In genomic region chr2:177784449-177784845, GRCh38 we compare ENCODE assay signal across 8 cellular contexts.
DNase-seq lines count a peak whose midpoint lies in the region; ATAC-seq, FAIRE-seq and TF ChIP-seq lines count a peak whose summit lies in the region.

No MANE protein-coding gene starts in this region.

- H3K27me3 ChIP-seq in suprapubic skin = no peaks in the 10 kb centered on the region

- no peaks in the 10 kb centered on the region for H3K36me3 Mint-ChIP-seq in activated T-cell treated with anti-CD3 and anti-CD28 coated beads, Interleukin-2, amount 50 U/mL, for 4 hours (ENCODE audit: insufficient read depth)

- intact Hi-C loops in posterior cingulate gyrus (cut with DNase I) = no loop called here

- no peak for DNase-seq in activated T-cell treated with anti-CD3 and anti-CD28 coated beads, Interleukin-2, amount 50 U/mL, for 4 hours
- no peak for DNase-seq in activated T-cell treated with anti-CD3 and anti-CD28 coated beads for 4 hours
- peak; percentile 16 for DNase-seq in NB4 (ENCODE audit: low read depth)
- DNase-seq in fibroblast of villous mesenchyme (ENCODE audit: low read depth) = peak; percentile 70
- DNase-seq in suprapubic skin (ENCODE audit: low spot score in 2 of 2) = no peak
- no peak for DNase-seq in posterior cingulate gyrus
- no peak for DNase-seq in D721Med (ENCODE audit: insufficient read length, low spot score)
- DNase-seq in NCI-H1930 (lab: John Stamatoyannopoulos, UW) = no peak

- peak; percentile 41 to 71 for ATAC-seq in activated T-cell treated with anti-CD3 and anti-CD28 coated beads, Interleukin-2, amount 50 U/mL, for 4 hours

- no peaks in the 10 kb centered on the region for H3K9me3 ChIP-seq in suprapubic skin

- H3K27ac ChIP-seq in suprapubic skin = peak overlapping the region; percentile 67

- peaks cover 2% of the 10 kb centered on the region for H3K27me3 Mint-ChIP-seq in activated T-cell treated with anti-CD3 and anti-CD28 coated beads, Interleukin-2, amount 50 U/mL, for 4 hours (ENCODE audit: low read depth)

- peaks cover 38% of the 10 kb centered on the region for H3K4me1 Mint-ChIP-seq in activated T-cell treated with anti-CD3 and anti-CD28 coated beads, Interleukin-2, amount 50 U/mL, for 4 hours (ENCODE audit: low read depth)

- H3K4me3 ChIP-seq in NB4 (ENCODE audit: low read depth, low read length) (no peak overlapping the region), fibroblast of villous mesenchyme (ENCODE audit: low read depth, low read length) (no peak overlapping the region), suprapubic skin (peak overlapping the region; percentile 30)

- TF ChIP-seq POLR2A in NB4 (IDR thresholded peaks at IDR 0.05; ENCODE audit: extremely low read depth, insufficient read length) (no peak), suprapubic skin (IDR thresholded peaks at IDR 0.05) (no peak)

- H3K9me3 Mint-ChIP-seq in activated T-cell treated with anti-CD3 and anti-CD28 coated beads, Interleukin-2, amount 50 U/mL, for 4 hours = no peaks in the 10 kb centered on the region

- no peak for TF ChIP-seq EP300 in suprapubic skin (IDR thresholded peaks at IDR 0.05)

- peaks cover 20% of the 10 kb centered on the region for H3K4me1 ChIP-seq in suprapubic skin

- no peak for TF ChIP-seq CTCF in NB4 (IDR thresholded peaks at IDR 0.05; ENCODE audit: low read depth, low read length)
- TF ChIP-seq CTCF in fibroblast of villous mesenchyme (IDR thresholded peaks at IDR 0.05; ENCODE audit: insufficient read depth, low read depth, low read length) = no peak
- no peak for TF ChIP-seq CTCF in suprapubic skin (IDR thresholded peaks at IDR 0.05)
- TF ChIP-seq CTCF in D721Med (IDR thresholded peaks at IDR 0.05; ENCODE audit: insufficient read depth, missing control alignments) = no peak

- H3K4me3 Mint-ChIP-seq in activated T-cell treated with anti-CD3 and anti-CD28 coated beads, Interleukin-2, amount 50 U/mL, for 4 hours = peak overlapping the region; percentile 53

- no peaks in the 10 kb centered on the region for H3K36me3 ChIP-seq in suprapubic skin

- no peak for FAIRE-seq in D721Med (lab: Jason Lieb, UNC)

Comparison
In these comparisons a context has a peak if more than half of its experiments do, and no peak if none do; other contexts are left out.
1. DNase-seq: peak in NB4 (single experiment) and fibroblast of villous mesenchyme (single experiment); none in activated T-cell treated with anti-CD3 and anti-CD28 coated beads, Interleukin-2, amount 50 U/mL, for 4 hours (single experiment), activated T-cell treated with anti-CD3 and anti-CD28 coated beads for 4 hours (single experiment), suprapubic skin (0 of 2), posterior cingulate gyrus (0 of 10), D721Med (single experiment) and NCI-H1930 (0 of 2).